2 cellular contexts compared by ENCODE assay signal in the genomic region with DNA sequence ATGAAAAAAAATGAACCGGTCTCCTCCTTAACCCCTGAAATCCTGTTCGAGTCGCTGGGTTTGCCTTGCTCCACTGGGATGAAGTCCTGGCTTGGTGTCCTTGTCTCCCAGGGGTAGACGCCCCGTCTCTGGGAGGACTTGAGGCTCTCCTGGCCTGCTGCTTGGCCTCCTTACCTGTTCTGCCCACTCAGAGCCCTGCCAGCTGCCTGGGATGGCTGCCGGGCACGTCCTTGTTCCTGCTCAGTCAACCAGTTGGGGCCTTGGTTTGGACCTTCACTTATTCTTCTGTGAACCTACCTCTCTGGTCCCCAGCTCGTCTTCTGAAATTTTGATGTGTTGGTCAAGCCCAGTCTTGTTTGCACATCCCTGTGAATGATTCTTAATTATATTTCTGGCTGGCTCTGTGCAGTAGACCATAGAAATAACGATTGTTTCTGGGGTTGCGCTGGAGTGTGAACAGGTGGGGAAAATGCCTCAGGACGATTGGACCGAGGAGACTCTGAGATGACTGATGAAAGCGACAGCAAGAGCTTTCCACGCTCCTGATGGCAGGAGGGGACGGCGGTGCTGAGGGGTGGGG.
TF ChIP-seq lines count a peak whose summit lies in the region.

No MANE protein-coding gene starts in this region.

TF ChIP-seq in WTC11, 78 proteins besides CTCF, POLR2A, EP300 and RAD21 (continued from another document):
- TF ChIP-seq, protein P1, sequence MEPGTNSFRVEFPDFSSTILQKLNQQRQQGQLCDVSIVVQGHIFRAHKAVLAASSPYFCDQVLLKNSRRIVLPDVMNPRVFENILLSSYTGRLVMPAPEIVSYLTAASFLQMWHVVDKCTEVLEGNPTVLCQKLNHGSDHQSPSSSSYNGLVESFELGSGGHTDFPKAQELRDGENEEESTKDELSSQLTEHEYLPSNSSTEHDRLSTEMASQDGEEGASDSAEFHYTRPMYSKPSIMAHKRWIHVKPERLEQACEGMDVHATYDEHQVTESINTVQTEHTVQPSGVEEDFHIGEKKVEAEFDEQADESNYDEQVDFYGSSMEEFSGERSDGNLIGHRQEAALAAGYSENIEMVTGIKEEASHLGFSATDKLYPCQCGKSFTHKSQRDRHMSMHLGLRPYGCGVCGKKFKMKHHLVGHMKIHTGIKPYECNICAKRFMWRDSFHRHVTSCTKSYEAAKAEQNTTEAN (CRISPR knock-in tag; IDR thresholded peaks at IDR 0.05) = no peak
- no peak for TF ChIP-seq TP53 (CRISPR knock-in tag; IDR thresholded peaks at IDR 0.05)
- TF ChIP-seq, protein P2, sequence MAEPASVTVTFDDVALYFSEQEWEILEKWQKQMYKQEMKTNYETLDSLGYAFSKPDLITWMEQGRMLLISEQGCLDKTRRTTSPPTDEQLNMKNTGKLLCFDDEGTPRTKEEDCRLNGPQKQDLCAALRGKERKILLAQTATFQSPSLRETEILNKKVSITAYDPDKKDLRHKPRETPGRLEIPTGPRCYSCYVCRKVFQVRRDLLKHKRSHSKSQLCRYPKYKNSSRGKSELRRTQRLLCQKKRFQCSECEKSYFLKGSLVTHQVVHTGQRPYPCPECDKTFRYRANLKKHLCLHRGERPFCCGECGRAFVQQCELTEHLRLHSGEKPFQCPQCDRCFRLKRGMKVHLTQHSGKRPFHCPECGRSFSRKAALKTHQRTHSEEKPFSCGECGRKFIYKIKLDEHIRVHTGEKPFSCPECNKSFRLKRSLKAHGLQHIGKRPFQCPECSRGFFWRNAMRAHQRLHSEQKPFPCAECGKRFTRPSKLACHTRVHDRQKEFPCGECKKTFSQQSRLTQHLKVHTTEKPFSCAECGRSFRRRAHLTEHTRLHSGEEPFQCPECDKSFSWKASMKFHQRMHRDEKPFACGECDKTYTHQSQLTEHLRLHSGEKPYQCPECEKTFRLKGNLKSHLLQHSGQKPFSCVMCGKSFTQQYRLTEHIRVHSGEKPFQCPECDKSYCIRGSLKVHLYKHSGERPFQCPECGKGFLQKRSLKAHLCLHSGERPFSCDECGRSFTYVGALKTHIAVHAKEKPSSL (CRISPR knock-in tag; conservative IDR thresholded peaks at IDR 0.05) = no peak
- TF ChIP-seq, protein P3, sequence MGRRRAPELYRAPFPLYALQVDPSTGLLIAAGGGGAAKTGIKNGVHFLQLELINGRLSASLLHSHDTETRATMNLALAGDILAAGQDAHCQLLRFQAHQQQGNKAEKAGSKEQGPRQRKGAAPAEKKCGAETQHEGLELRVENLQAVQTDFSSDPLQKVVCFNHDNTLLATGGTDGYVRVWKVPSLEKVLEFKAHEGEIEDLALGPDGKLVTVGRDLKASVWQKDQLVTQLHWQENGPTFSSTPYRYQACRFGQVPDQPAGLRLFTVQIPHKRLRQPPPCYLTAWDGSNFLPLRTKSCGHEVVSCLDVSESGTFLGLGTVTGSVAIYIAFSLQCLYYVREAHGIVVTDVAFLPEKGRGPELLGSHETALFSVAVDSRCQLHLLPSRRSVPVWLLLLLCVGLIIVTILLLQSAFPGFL (CRISPR knock-in tag; IDR thresholded peaks at IDR 0.05; ENCODE audit: borderline replicate concordance) = no peak
- TF ChIP-seq CREB1 (CRISPR knock-in tag; IDR thresholded peaks at IDR 0.05) = no peak
- TF ChIP-seq ZNF263 (CRISPR knock-in tag; IDR thresholded peaks at IDR 0.05; ENCODE audit: low read depth) = no peak
- no peak for TF ChIP-seq KAT7 (CRISPR knock-in tag; IDR thresholded peaks at IDR 0.05; ENCODE audit: borderline replicate concordance)
- TF ChIP-seq, protein P4, sequence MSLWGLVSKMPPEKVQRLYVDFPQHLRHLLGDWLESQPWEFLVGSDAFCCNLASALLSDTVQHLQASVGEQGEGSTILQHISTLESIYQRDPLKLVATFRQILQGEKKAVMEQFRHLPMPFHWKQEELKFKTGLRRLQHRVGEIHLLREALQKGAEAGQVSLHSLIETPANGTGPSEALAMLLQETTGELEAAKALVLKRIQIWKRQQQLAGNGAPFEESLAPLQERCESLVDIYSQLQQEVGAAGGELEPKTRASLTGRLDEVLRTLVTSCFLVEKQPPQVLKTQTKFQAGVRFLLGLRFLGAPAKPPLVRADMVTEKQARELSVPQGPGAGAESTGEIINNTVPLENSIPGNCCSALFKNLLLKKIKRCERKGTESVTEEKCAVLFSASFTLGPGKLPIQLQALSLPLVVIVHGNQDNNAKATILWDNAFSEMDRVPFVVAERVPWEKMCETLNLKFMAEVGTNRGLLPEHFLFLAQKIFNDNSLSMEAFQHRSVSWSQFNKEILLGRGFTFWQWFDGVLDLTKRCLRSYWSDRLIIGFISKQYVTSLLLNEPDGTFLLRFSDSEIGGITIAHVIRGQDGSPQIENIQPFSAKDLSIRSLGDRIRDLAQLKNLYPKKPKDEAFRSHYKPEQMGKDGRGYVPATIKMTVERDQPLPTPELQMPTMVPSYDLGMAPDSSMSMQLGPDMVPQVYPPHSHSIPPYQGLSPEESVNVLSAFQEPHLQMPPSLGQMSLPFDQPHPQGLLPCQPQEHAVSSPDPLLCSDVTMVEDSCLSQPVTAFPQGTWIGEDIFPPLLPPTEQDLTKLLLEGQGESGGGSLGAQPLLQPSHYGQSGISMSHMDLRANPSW (CRISPR knock-in tag; conservative IDR thresholded peaks at IDR 0.05; ENCODE audit: low read depth) = no peak
- TF ChIP-seq, protein P5, sequence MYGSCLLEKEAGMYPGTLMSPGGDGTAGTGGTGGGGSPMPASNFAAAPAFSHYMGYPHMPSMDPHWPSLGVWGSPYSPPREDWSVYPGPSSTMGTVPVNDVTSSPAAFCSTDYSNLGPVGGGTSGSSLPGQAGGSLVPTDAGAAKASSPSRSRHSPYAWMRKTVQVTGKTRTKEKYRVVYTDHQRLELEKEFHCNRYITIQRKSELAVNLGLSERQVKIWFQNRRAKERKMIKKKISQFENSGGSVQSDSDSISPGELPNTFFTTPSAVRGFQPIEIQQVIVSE (CRISPR knock-in tag; IDR thresholded peaks at IDR 0.05; ENCODE audit: borderline replicate concordance) = no peak
- no peak for TF ChIP-seq MYBL2 (CRISPR knock-in tag; IDR thresholded peaks at IDR 0.05)
- TF ChIP-seq, protein P6, sequence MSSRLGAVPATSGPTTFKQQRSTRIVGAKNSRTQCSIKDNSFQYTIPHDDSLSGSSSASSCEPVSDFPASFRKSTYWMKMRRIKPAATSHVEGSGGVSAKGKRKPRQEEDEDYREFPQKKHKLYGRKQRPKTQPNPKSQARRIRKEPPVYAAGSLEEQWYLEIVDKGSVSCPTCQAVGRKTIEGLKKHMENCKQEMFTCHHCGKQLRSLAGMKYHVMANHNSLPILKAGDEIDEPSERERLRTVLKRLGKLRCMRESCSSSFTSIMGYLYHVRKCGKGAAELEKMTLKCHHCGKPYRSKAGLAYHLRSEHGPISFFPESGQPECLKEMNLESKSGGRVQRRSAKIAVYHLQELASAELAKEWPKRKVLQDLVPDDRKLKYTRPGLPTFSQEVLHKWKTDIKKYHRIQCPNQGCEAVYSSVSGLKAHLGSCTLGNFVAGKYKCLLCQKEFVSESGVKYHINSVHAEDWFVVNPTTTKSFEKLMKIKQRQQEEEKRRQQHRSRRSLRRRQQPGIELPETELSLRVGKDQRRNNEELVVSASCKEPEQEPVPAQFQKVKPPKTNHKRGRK (CRISPR knock-in tag; IDR thresholded peaks at IDR 0.05; ENCODE audit: borderline replicate concordance) = no peak

TF ChIP-seq in HEK293T, 16 proteins besides CTCF, POLR2A, EP300 and RAD21 (continued from another document):
- TF ChIP-seq CTBP1 (IDR thresholded peaks at IDR 0.05; ENCODE audit: borderline replicate concordance) = no peak
- no peak for TF ChIP-seq SUZ12 (IDR thresholded peaks at IDR 0.05)
- no peak for TF ChIP-seq L3MBTL2 (conservative IDR thresholded peaks at IDR 0.05)
- TF ChIP-seq ELF4 (IDR thresholded peaks at IDR 0.05) = no peak
